In genomic region chr16:3456374-3456773, GRCh38 we compare ENCODE assay signal across 11 cellular contexts. TPM values are rescaled to one million over a fixed set of nuclear protein-coding genes. Genes with fewer than 3 reads are reported as not detected.
DNase-seq lines count a peak whose midpoint lies in the region; ATAC-seq, FAIRE-seq and TF ChIP-seq lines count a peak whose summit lies in the region.
"Had no signal": no experiment of that assay in that cellular context is flagged by ENCODE, and none has a peak within 500 bp of the region (broad histone marks: within the 10 kb centered on the region; RNA-seq: fewer than 3 reads in every experiment).

No MANE protein-coding gene starts in this region.

- H3K27ac ChIP-seq in A549 (no peak overlapping the region; a peak in 1 of 6 replicates), HCT116 (ENCODE audit: low read depth, low read length) (peak overlapping the region; percentile 93; the same call in 1 of the 2 replicates)

- no peak for FAIRE-seq in A549 (lab: Jason Lieb, UNC)

- no peaks in the 10 kb centered on the region for H4K20me1 ChIP-seq in HCT116 (ENCODE audit: insufficient read depth)

- peaks cover 37% of the 10 kb centered on the region for H3K4me1 Mint-ChIP-seq in activated naive CD8-positive, alpha-beta T cell treated with anti-CD3 and anti-CD28 coated beads, Interleukin-2, amount 50 U/mL, for 24 hours

- DNase-seq in A549 (ENCODE audit: low read depth in 1 of 2, low spot score in 1 of 2) (no peak), HCT116 (ENCODE audit: low read depth, low spot score) (no peak), midbrain (lab: John Stamatoyannopoulos, UW) (peak; percentile 21), NCI-H510A (lab: John Stamatoyannopoulos, UW) (no peak), middle frontal gyrus (ENCODE audit: extremely low spot score, low spot score) (no peak)
- DNase-seq in activated naive CD8-positive, alpha-beta T cell treated with anti-CD3 and anti-CD28 coated beads, Interleukin-2, amount 50 U/mL, for 24 hours, result no peak
- no peak for DNase-seq in central memory CD4-positive, alpha-beta T cell
- DNase-seq: NCI-H1105 treated with DMSO at 0.1 percent for 48 hours had no signal

- H3K9me2 ChIP-seq in HCT116 (ENCODE audit: insufficient read depth), result no peaks in the 10 kb centered on the region

- no peak overlapping the region for H3K9ac ChIP-seq in HCT116 (ENCODE audit: low read length)

- no TSS peak for BruUV-seq in HCT116 (replicated peaks; lab: Mats Ljungman, UMichigan)

- H3K4me1 ChIP-seq in A549, result peaks cover 29% of the 10 kb centered on the region
- peaks cover 17 to 32% of the 10 kb centered on the region in 2 experiments for H3K4me1 ChIP-seq in HCT116 (ENCODE audit: control insufficient read depth in 1 of 2, insufficient read depth in 2 of 2, low read length in 2 of 2)

- peaks cover 5% of the 10 kb centered on the region for H3K36me3 Mint-ChIP-seq in activated naive CD8-positive, alpha-beta T cell treated with anti-CD3 and anti-CD28 coated beads, Interleukin-2, amount 50 U/mL, for 24 hours (ENCODE audit: low read depth)

- CTCF ChIA-PET in A549 (lab: Yijun Ruan, JAX) (no interaction called here), HCT116 (lab: Charles Lee) (no interaction called here)

- RAD21 ChIA-PET in HCT116 (lab: Charles Lee; ENCODE audit: low non-redundant PET in 1 of 2, low total read pairs in 2 of 2, uncharacterized antibody in 2 of 2, unreplicated experiment in 2 of 2), result no interaction called here

- ATAC-seq in A549 (no peak), HCT116 (no peak), GM18511 (IDR thresholded peaks at IDR 0.05; ENCODE audit: unreplicated experiment) (no peak)
- ATAC-seq in activated naive CD8-positive, alpha-beta T cell treated with anti-CD3 and anti-CD28 coated beads, Interleukin-2, amount 50 U/mL, for 24 hours, result no peak

- WGBS in A549 (ENCODE audit: missing lambda C conversion rate), result 78% methylated on average over 3 of the region's 3 CpGs

- TF ChIP-seq POLR2A in A549 (IDR thresholded peaks at IDR 0.05; ENCODE audit: low read length) (no peak), HCT116 (IDR thresholded peaks at IDR 0.05; ENCODE audit: borderline replicate concordance, extremely low read depth, insufficient read depth, insufficient read length) (no peak)

- intact Hi-C loops in HCT116 (cut with micrococcal nuclease), result loop anchor here (5.0 kb wide), 1 partner anchor 269 kb away; the partner anchor contains the start of gene OR1F1

- H3K79me2 ChIP-seq in HCT116 (ENCODE audit: insufficient read depth, low read length), result peaks cover 33% of the 10 kb centered on the region

- no peaks in the 10 kb centered on the region for H3K27me3 ChIP-seq in HCT116 (ENCODE audit: insufficient read depth, low read length)

- TF ChIP-seq CTCF in A549 (IDR thresholded peaks at IDR 0.05) (no peak), HCT116 (IDR thresholded peaks at IDR 0.05 in 2 of 3, conservative IDR thresholded peaks at IDR 0.05 in 1 of 3; ENCODE audit: borderline replicate concordance in 1 of 3, insufficient read depth in 1 of 3, low read depth in 2 of 3, low read length in 2 of 3) (no peak)

- TF ChIP-seq EP300 in A549 (IDR thresholded peaks at IDR 0.05), result no peak

- peak overlapping the region; percentile 96; the same call in 1 of the 3 replicates for H3K4me2 ChIP-seq in A549
- H3K4me2 ChIP-seq in HCT116 (ENCODE audit: low read length), result peak overlapping the region; percentile 86

- H3K4me3 Mint-ChIP-seq in activated naive CD8-positive, alpha-beta T cell treated with anti-CD3 and anti-CD28 coated beads, Interleukin-2, amount 50 U/mL, for 24 hours, result peak overlapping the region; percentile 83

- POLR2A ChIA-PET in A549 (lab: Yijun Ruan, JAX), result interaction anchor here (1.1 kb wide), 1 partner anchor 13 kb away, joined by 6 read pairs; the partner anchor contains the start of genes NAA60 and ZNF597
- POLR2A ChIA-PET in HCT116 (lab: Charles Lee), result no interaction called here

- H3K36me3 ChIP-seq in HCT116 (ENCODE audit: control insufficient read depth in 1 of 2, insufficient read depth in 2 of 2, low read length in 2 of 2), result no peaks in the 10 kb centered on the region

- no peaks in the 10 kb centered on the region for H3K27me3 Mint-ChIP-seq in activated naive CD8-positive, alpha-beta T cell treated with anti-CD3 and anti-CD28 coated beads, Interleukin-2, amount 50 U/mL, for 24 hours

- H3K9me3 ChIP-seq in A549, result no peaks in the 10 kb centered on the region
- no peaks in the 10 kb centered on the region for H3K9me3 ChIP-seq in HCT116 (ENCODE audit: control insufficient read depth in 1 of 2, insufficient read depth in 1 of 2, low read depth in 1 of 2, low read length in 2 of 2)

- no peak for TF ChIP-seq RAD21 in A549 (conservative IDR thresholded peaks at IDR 0.05 in 1 of 2, IDR thresholded peaks at IDR 0.05 in 1 of 2)
- TF ChIP-seq RAD21 in HCT116 (IDR thresholded peaks at IDR 0.05; ENCODE audit: low read depth), result no peak

- no peaks in the 10 kb centered on the region for H3K9me3 Mint-ChIP-seq in activated naive CD8-positive, alpha-beta T cell treated with anti-CD3 and anti-CD28 coated beads, Interleukin-2, amount 50 U/mL, for 24 hours

- H2AFZ ChIP-seq in HCT116 (ENCODE audit: low read depth, low read length, poor library complexity, severe bottlenecking), result no peak overlapping the region

- no peak overlapping the region for H3K4me3 ChIP-seq in A549
- no peak overlapping the region for H3K4me3 ChIP-seq in HCT116 (replicated peaks in 1 of 2; ENCODE audit: low read depth in 1 of 2, low read length in 2 of 2)

- H3K27ac Mint-ChIP-seq in activated naive CD8-positive, alpha-beta T cell treated with anti-CD3 and anti-CD28 coated beads, Interleukin-2, amount 50 U/mL, for 24 hours, result peak overlapping the region; percentile 83

TF ChIP-seq in A549, 52 proteins besides CTCF, POLR2A, EP300 and RAD21 (continues in another document):
- TF ChIP-seq NR3C1 (IDR thresholded peaks at IDR 0.05) (no peak), CBX2 (IDR thresholded peaks at IDR 0.05; ENCODE audit: borderline replicate concordance, low read depth) (no peak), EHF (CRISPR knock-in tag; IDR thresholded peaks at IDR 0.05) (no peak), E2F6 (IDR thresholded peaks at IDR 0.05; ENCODE audit: borderline replicate concordance, low read depth) (no peak)

TF ChIP-seq in HCT116, 20 proteins besides CTCF, POLR2A, EP300 and RAD21 (continues in another document):
- TF ChIP-seq SRF (IDR thresholded peaks at IDR 0.05; ENCODE audit: low read depth), result no peak
- no peak for TF ChIP-seq ZNF274 (IDR thresholded peaks at IDR 0.05; ENCODE audit: low read depth, low read length)

RNA-seq across cellular contexts. Expression of gene NAA60, which starts 12.9 kb away (rescaled TPM):
- 34.8 and 41.6 TPM in 2 replicates for polyA plus RNA-seq in A549 (2011; rRNA removed)
- 24.3 and 40.9 TPM in 2 replicates for polyA plus RNA-seq in A549 (2012; cell fraction: cytosol; rRNA removed)
- 66.5 and 76.7 TPM in 2 replicates for polyA plus RNA-seq in A549 (2012; cell fraction: nucleus; rRNA removed)
- 42.5 to 45.3 TPM (median 43.9 TPM) in 3 replicates for polyA plus RNA-seq in A549 (2017; fragmentation: RNase III; extraction: RNeasy Plus Mini Kit Qiagen cat#74134 plus additional on column Dnase treatment)
- polyA minus RNA-seq in A549 (2011; rRNA and poly(A)+ RNA removed), result 21.4 and 25.6 TPM in 2 replicates
- total RNA-seq in HCT116 (2021; ENCODE audit: unreplicated experiment), result 32.2 TPM
- polyA plus RNA-seq in HCT116 (2012), result 24.6 and 25.4 TPM in 2 replicates

RNA-seq across cellular contexts. Expression of gene ZNF597, which starts 13.1 kb away (rescaled TPM):
- 1.9 TPM in 2 replicates for polyA plus RNA-seq in A549 (2011; rRNA removed)
- polyA plus RNA-seq in A549 (2012; cell fraction: cytosol; rRNA removed), result 0.37 and 0.45 TPM in 2 replicates
- polyA plus RNA-seq in A549 (2012; cell fraction: nucleus; rRNA removed), result 0.32 and 0.37 TPM in 2 replicates
- polyA plus RNA-seq in A549 (2017; fragmentation: RNase III; extraction: RNeasy Plus Mini Kit Qiagen cat#74134 plus additional on column Dnase treatment), result 0.92 to 1.1 TPM (median 0.96 TPM) in 3 replicates
- polyA minus RNA-seq in A549 (2011; rRNA and poly(A)+ RNA removed), result 1.4 and 1.5 TPM in 2 replicates
- total RNA-seq in HCT116 (2021; ENCODE audit: unreplicated experiment), result 3.2 TPM
- 0.95 and 1.1 TPM in 2 replicates for polyA plus RNA-seq in HCT116 (2012)

RNA-seq across cellular contexts. Expression of gene C16orf90, which starts 38.9 kb away (rescaled TPM):
- polyA plus RNA-seq in A549 (2011; rRNA removed) (not detected in 2 replicates), A549 (2017; fragmentation: RNase III; extraction: RNeasy Plus Mini Kit Qiagen cat#74134 plus additional on column Dnase treatment) (not detected in 3 replicates)
- not detected in 2 replicates for polyA plus RNA-seq in A549 (2012; cell fraction: cytosol; rRNA removed)
- not detected in 2 replicates for polyA plus RNA-seq in A549 (2012; cell fraction: nucleus; rRNA removed)
- polyA minus RNA-seq in A549 (2011; rRNA and poly(A)+ RNA removed), result not detected in 2 replicates
- not detected for total RNA-seq in HCT116 (2021; ENCODE audit: unreplicated experiment)
- polyA plus RNA-seq in HCT116 (2012), result not detected in 2 replicates
- total RNA-seq: glomerular endothelial cell, H4 had no signal

RNA-seq across cellular contexts. Expression of gene CLUAP1, which starts 44.4 kb away (rescaled TPM):
- polyA plus RNA-seq in A549 (2011; rRNA removed), result 23.6 and 35.0 TPM in 2 replicates
- polyA plus RNA-seq in A549 (2012; cell fraction: cytosol; rRNA removed), result 5.8 and 9.1 TPM in 2 replicates
- polyA plus RNA-seq in A549 (2012; cell fraction: nucleus; rRNA removed), result 3.3 and 6.2 TPM in 2 replicates
- 19.1 to 20.8 TPM (median 20.6 TPM) in 3 replicates for polyA plus RNA-seq in A549 (2017; fragmentation: RNase III; extraction: RNeasy Plus Mini Kit Qiagen cat#74134 plus additional on column Dnase treatment)
- polyA minus RNA-seq in A549 (2011; rRNA and poly(A)+ RNA removed), result 13.2 and 14.5 TPM in 2 replicates
- total RNA-seq in HCT116 (2021; ENCODE audit: unreplicated experiment), result 27.4 TPM
- 18.8 and 23.3 TPM in 2 replicates for polyA plus RNA-seq in HCT116 (2012)

RNA-seq across cellular contexts. Expression of gene ZNF174, which starts 55.4 kb away (rescaled TPM):
- polyA plus RNA-seq in A549 (2011; rRNA removed) (15.8 and 16.4 TPM in 2 replicates), A549 (2017; fragmentation: RNase III; extraction: RNeasy Plus Mini Kit Qiagen cat#74134 plus additional on column Dnase treatment) (9.1 to 10.4 TPM (median 9.5 TPM) in 3 replicates)
- 10.6 and 12.8 TPM in 2 replicates for polyA plus RNA-seq in A549 (2012; cell fraction: cytosol; rRNA removed)
- polyA plus RNA-seq in A549 (2012; cell fraction: nucleus; rRNA removed), result 9.0 and 10.7 TPM in 2 replicates
- polyA minus RNA-seq in A549 (2011; rRNA and poly(A)+ RNA removed), result 9.8 and 11.7 TPM in 2 replicates
- 8.2 TPM for total RNA-seq in HCT116 (2021; ENCODE audit: unreplicated experiment)
- 3.8 and 4.9 TPM in 2 replicates for polyA plus RNA-seq in HCT116 (2012)
